ENCODE assay signal across 1 cellular context in the genomic region with DNA sequence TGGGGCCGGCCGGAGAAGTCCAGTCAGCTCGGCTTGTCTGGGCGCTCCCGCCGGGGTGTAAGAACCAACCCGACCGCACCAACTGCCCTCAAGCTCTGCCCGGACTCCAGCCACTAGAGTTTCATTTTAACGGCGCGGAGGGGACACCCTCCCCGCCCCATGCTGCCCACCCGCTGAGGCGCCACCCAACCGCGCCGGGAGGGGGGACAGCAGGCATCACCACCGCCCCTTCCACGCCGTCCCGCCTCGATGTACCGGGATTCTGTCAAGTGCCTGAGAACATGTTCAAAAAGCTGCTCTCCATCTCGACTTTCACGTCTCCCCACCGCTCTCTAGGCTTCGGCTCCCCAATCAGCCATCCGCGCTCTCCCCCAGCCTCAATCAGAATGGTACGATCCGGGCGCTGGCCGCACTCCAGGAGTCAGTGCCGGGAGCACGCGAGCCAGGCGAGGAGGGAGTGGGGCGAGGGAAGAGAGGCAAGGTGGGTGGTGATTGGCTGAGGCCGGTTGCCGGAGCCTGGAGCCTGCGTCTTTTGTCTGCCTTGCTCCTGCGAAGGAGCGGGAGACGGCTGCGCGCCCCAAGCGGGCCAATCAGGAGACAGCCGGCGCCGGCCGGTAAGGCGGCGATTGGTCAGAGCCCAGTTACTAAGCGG.
A peak's percentile ranks its signal among the peaks of the same experiment; 100 is the strongest.
TF ChIP-seq lines count a peak whose summit lies in the region.

A gene (minus strand): TSS at position 101 of the 652 bp plus-strand sequence. CDS start 677 bp downstream, outside the sequence.

TF ChIP-seq in K562, 482 proteins besides CTCF, POLR2A, EP300 and RAD21 (continued from another document and continues in another):
- TF ChIP-seq CREBBP (IDR thresholded peaks at IDR 0.05; ENCODE audit: low read depth, low read length) (no peak), STAT5A (IDR thresholded peaks at IDR 0.05; ENCODE audit: borderline replicate concordance, low read length) (peak; percentile 42; the same call in 1 of the 2 replicates), SMARCA5 (IDR thresholded peaks at IDR 0.05) (no peak), GABPB1 (CRISPR knock-in tag; IDR thresholded peaks at IDR 0.05) (peak; percentile 81), MTF1 (CRISPR knock-in tag; IDR thresholded peaks at IDR 0.05; ENCODE audit: borderline replicate concordance) (no peak), HSF4 (CRISPR knock-in tag; IDR thresholded peaks at IDR 0.05; ENCODE audit: borderline replicate concordance) (no peak), ZSCAN32 (CRISPR knock-in tag; IDR thresholded peaks at IDR 0.05) (no peak), NCOA1 (IDR thresholded peaks at IDR 0.05; ENCODE audit: low read depth) (peak; percentile 74), EGR1 (conservative IDR thresholded peaks at IDR 0.05) (peak; percentile 79), FUS (optimal IDR thresholded peaks at IDR 0.05; ENCODE audit: low read depth, low read length) (no peak), NFE2 (IDR thresholded peaks at IDR 0.05; ENCODE audit: low read depth) (peak; percentile 19; the same call in 1 of the 2 replicates), ZNF324 (CRISPR knock-in tag; IDR thresholded peaks at IDR 0.05) (no peak; the same call in 1 of the 2 replicates), KLF10 (CRISPR knock-in tag; IDR thresholded peaks at IDR 0.05) (no peak)
- TF ChIP-seq, protein P1, sequence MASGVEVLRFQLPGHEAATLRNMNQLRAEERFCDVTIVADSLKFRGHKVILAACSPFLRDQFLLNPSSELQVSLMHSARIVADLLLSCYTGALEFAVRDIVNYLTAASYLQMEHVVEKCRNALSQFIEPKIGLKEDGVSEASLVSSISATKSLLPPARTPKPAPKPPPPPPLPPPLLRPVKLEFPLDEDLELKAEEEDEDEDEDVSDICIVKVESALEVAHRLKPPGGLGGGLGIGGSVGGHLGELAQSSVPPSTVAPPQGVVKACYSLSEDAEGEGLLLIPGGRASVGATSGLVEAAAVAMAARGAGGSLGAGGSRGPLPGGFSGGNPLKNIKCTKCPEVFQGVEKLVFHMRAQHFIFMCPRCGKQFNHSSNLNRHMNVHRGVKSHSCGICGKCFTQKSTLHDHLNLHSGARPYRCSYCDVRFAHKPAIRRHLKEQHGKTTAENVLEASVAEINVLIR (CRISPR knock-in tag; IDR thresholded peaks at IDR 0.05), result peak; percentile 13; the same call in 1 of the 2 replicates
- TF ChIP-seq, protein P2, sequence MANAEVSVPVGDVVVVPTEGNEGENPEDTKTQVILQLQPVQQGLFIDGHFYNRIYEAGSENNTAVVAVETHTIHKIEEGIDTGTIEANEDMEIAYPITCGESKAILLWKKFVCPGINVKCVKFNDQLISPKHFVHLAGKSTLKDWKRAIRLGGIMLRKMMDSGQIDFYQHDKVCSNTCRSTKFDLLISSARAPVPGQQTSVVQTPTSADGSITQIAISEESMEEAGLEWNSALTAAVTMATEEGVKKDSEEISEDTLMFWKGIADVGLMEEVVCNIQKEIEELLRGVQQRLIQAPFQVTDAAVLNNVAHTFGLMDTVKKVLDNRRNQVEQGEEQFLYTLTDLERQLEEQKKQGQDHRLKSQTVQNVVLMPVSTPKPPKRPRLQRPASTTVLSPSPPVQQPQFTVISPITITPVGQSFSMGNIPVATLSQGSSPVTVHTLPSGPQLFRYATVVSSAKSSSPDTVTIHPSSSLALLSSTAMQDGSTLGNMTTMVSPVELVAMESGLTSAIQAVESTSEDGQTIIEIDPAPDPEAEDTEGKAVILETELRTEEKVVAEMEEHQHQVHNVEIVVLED (CRISPR knock-in tag; IDR thresholded peaks at IDR 0.05), result peak; percentile 30; the same call in 1 of the 2 replicates
- TF ChIP-seq, protein P3, sequence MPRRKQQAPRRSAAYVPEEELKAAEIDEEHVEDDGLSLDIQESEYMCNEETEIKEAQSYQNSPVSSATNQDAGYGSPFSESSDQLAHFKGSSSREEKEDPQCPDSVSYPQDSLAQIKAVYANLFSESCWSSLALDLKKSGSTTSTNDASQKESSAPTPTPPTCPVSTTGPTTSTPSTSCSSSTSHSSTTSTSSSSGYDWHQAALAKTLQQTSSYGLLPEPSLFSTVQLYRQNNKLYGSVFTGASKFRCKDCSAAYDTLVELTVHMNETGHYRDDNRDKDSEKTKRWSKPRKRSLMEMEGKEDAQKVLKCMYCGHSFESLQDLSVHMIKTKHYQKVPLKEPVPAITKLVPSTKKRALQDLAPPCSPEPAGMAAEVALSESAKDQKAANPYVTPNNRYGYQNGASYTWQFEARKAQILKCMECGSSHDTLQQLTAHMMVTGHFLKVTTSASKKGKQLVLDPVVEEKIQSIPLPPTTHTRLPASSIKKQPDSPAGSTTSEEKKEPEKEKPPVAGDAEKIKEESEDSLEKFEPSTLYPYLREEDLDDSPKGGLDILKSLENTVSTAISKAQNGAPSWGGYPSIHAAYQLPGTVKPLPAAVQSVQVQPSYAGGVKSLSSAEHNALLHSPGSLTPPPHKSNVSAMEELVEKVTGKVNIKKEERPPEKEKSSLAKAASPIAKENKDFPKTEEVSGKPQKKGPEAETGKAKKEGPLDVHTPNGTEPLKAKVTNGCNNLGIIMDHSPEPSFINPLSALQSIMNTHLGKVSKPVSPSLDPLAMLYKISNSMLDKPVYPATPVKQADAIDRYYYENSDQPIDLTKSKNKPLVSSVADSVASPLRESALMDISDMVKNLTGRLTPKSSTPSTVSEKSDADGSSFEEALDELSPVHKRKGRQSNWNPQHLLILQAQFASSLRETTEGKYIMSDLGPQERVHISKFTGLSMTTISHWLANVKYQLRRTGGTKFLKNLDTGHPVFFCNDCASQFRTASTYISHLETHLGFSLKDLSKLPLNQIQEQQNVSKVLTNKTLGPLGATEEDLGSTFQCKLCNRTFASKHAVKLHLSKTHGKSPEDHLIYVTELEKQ (CRISPR knock-in tag; IDR thresholded peaks at IDR 0.05), result no peak
- TF ChIP-seq, protein P4, sequence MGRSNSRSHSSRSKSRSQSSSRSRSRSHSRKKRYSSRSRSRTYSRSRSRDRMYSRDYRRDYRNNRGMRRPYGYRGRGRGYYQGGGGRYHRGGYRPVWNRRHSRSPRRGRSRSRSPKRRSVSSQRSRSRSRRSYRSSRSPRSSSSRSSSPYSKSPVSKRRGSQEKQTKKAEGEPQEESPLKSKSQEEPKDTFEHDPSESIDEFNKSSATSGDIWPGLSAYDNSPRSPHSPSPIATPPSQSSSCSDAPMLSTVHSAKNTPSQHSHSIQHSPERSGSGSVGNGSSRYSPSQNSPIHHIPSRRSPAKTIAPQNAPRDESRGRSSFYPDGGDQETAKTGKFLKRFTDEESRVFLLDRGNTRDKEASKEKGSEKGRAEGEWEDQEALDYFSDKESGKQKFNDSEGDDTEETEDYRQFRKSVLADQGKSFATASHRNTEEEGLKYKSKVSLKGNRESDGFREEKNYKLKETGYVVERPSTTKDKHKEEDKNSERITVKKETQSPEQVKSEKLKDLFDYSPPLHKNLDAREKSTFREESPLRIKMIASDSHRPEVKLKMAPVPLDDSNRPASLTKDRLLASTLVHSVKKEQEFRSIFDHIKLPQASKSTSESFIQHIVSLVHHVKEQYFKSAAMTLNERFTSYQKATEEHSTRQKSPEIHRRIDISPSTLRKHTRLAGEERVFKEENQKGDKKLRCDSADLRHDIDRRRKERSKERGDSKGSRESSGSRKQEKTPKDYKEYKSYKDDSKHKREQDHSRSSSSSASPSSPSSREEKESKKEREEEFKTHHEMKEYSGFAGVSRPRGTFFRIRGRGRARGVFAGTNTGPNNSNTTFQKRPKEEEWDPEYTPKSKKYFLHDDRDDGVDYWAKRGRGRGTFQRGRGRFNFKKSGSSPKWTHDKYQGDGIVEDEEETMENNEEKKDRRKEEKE (IDR thresholded peaks at IDR 0.05; ENCODE audit: borderline replicate concordance in 1 of 2, control insufficient read depth in 1 of 2, low read depth in 2 of 2, low read length in 1 of 2), result peak; percentile 75 to 100; a peak in 3 of 4 replicates
- TF ChIP-seq, protein P5, sequence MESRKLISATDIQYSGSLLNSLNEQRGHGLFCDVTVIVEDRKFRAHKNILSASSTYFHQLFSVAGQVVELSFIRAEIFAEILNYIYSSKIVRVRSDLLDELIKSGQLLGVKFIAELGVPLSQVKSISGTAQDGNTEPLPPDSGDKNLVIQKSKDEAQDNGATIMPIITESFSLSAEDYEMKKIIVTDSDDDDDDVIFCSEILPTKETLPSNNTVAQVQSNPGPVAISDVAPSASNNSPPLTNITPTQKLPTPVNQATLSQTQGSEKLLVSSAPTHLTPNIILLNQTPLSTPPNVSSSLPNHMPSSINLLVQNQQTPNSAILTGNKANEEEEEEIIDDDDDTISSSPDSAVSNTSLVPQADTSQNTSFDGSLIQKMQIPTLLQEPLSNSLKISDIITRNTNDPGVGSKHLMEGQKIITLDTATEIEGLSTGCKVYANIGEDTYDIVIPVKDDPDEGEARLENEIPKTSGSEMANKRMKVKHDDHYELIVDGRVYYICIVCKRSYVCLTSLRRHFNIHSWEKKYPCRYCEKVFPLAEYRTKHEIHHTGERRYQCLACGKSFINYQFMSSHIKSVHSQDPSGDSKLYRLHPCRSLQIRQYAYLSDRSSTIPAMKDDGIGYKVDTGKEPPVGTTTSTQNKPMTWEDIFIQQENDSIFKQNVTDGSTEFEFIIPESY (CRISPR knock-in tag; IDR thresholded peaks at IDR 0.05), result peak; percentile 89
- TF ChIP-seq, protein P6, sequence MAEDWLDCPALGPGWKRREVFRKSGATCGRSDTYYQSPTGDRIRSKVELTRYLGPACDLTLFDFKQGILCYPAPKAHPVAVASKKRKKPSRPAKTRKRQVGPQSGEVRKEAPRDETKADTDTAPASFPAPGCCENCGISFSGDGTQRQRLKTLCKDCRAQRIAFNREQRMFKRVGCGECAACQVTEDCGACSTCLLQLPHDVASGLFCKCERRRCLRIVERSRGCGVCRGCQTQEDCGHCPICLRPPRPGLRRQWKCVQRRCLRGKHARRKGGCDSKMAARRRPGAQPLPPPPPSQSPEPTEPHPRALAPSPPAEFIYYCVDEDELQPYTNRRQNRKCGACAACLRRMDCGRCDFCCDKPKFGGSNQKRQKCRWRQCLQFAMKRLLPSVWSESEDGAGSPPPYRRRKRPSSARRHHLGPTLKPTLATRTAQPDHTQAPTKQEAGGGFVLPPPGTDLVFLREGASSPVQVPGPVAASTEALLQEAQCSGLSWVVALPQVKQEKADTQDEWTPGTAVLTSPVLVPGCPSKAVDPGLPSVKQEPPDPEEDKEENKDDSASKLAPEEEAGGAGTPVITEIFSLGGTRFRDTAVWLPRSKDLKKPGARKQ (CRISPR knock-in tag; IDR thresholded peaks at IDR 0.05), result no peak
- TF ChIP-seq, protein P7, sequence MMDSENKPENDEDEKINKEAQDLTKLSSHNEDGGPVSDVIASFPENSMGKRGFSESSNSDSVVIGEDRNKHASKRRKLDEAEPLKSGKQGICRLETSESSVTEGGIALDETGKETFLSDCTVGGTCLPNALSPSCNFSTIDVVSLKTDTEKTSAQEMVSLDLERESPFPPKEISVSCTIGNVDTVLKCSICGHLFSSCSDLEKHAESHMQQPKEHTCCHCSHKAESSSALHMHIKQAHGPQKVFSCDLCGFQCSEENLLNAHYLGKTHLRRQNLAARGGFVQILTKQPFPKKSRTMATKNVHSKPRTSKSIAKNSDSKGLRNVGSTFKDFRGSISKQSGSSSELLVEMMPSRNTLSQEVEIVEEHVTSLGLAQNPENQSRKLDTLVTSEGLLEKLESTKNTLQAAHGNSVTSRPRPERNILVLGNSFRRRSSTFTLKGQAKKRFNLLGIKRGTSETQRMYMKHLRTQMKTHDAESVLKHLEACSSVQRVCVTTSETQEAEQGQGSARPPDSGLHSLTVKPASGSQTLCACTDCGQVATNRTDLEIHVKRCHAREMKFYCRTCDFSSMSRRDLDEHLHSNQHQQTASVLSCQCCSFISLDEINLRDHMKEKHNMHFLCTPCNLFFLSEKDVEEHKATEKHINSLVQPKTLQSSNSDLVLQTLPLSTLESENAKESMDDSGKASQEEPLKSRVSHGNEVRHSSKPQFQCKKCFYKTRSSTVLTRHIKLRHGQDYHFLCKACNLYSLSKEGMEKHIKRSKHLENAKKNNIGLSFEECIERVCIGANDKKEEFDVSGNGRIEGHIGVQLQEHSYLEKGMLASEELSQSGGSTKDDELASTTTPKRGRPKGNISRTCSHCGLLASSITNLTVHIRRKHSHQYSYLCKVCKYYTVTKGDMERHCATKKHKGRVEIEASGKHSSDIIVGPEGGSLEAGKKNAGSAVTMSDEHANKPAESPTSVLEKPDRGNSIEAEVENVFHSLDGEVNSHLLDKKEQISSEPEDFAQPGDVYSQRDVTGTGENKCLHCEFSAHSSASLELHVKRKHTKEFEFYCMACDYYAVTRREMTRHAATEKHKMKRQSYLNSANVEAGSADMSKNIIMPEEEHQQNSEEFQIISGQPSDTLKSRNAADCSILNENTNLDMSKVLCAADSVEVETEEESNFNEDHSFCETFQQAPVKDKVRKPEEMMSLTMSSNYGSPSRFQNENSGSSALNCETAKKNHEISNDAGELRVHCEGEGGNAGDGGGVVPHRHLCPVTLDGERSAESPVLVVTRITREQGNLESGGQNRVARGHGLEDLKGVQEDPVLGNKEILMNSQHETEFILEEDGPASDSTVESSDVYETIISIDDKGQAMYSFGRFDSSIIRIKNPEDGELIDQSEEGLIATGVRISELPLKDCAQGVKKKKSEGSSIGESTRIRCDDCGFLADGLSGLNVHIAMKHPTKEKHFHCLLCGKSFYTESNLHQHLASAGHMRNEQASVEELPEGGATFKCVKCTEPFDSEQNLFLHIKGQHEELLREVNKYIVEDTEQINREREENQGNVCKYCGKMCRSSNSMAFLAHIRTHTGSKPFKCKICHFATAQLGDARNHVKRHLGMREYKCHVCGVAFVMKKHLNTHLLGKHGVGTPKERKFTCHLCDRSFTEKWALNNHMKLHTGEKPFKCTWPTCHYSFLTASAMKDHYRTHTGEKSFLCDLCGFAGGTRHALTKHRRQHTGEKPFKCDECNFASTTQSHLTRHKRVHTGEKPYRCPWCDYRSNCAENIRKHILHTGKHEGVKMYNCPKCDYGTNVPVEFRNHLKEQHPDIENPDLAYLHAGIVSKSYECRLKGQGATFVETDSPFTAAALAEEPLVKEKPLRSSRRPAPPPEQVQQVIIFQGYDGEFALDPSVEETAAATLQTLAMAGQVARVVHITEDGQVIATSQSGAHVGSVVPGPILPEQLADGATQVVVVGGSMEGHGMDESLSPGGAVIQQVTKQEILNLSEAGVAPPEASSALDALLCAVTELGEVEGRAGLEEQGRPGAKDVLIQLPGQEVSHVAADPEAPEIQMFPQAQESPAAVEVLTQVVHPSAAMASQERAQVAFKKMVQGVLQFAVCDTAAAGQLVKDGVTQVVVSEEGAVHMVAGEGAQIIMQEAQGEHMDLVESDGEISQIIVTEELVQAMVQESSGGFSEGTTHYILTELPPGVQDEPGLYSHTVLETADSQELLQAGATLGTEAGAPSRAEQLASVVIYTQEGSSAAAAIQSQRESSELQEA (IDR thresholded peaks at IDR 0.05; ENCODE audit: low read depth), result no peak; the same call in 1 of the 2 replicates
